In genomic region chr3:132730891-132731580, GRCh38 we compare ENCODE assay signal across 8 cellular contexts. TPM values are rescaled to one million over a fixed set of nuclear protein-coding genes. Genes with fewer than 3 reads are reported as not detected.
DNase-seq lines count a peak whose midpoint lies in the region; ATAC-seq and TF ChIP-seq lines count a peak whose summit lies in the region.

No MANE protein-coding gene starts in this region.

- TF ChIP-seq CTCF in GM10248 (IDR thresholded peaks at IDR 0.05; ENCODE audit: control extremely low read depth, extremely low read depth, low read depth, missing control alignments): peak; percentile 32
- TF ChIP-seq CTCF in fibroblast of pulmonary artery (IDR thresholded peaks at IDR 0.05; ENCODE audit: low read length, missing control alignments): peak; percentile 50

- no peak for ATAC-seq in GM19463 (IDR thresholded peaks at IDR 0.05; ENCODE audit: unreplicated experiment)

- intact Hi-C loops in activated T-helper 1 cell treated with anti-CD3 and anti-CD28 coated beads, Interleukin-12 subunit alpha, Interleukin-12 subunit beta, Interleukin-2, Interleukin-4 antibody, amounts not matched to agents 30 ng/mL and 10 ng/mL and 1 ng/mL, durations not matched to agents 14 hours and 24 hours and 36 hours (cut with micrococcal nuclease): loop anchor here (1.0 kb wide), 1 partner anchor 692 kb away; no protein-coding TSS in a partner anchor

- H3K9me3 Mint-ChIP-seq in activated T-helper 1 cell treated with anti-CD3 and anti-CD28 coated beads, Interleukin-12 subunit alpha, Interleukin-12 subunit beta, Interleukin-2, Interleukin-4 antibody, amounts not matched to agents 30 ng/mL and 10 ng/mL and 1 ng/mL, durations not matched to agents 14 hours and 24 hours and 36 hours: no peaks in the 10 kb centered on the region

- H3K4me1 Mint-ChIP-seq in activated T-helper 1 cell treated with anti-CD3 and anti-CD28 coated beads, Interleukin-12 subunit alpha, Interleukin-12 subunit beta, Interleukin-2, Interleukin-4 antibody, amounts not matched to agents 30 ng/mL and 10 ng/mL and 1 ng/mL, durations not matched to agents 14 hours and 24 hours and 36 hours (ENCODE audit: low read depth): no peaks in the 10 kb centered on the region

- DNase-seq in GM10248 (ENCODE audit: extremely low spot score) (no peak), MV-4-11 (lab: John Stamatoyannopoulos, UW) (peak; percentile 2), SK-N-DZ (ENCODE audit: low spot score) (peak; percentile 80), fibroblast of pulmonary artery (ENCODE audit: low read depth) (peak; percentile 76), retina (peak; percentile 50)
- DNase-seq in activated T-helper 1 cell treated with anti-CD3 and anti-CD28 coated beads, Interleukin-12 subunit alpha, Interleukin-12 subunit beta, Interleukin-2, Interleukin-4 antibody, amounts not matched to agents 30 ng/mL and 10 ng/mL and 1 ng/mL, durations not matched to agents 14 hours and 24 hours and 36 hours (ENCODE audit: low spot score): no peak
- no peak for DNase-seq in stimulated activated CD4-positive, alpha-beta T cell treated with anti-CD3 and anti-CD28 coated beads, Interleukin-4, amount 100 ng/mL, for 4 hours

- H3K36me3 Mint-ChIP-seq in activated T-helper 1 cell treated with anti-CD3 and anti-CD28 coated beads, Interleukin-12 subunit alpha, Interleukin-12 subunit beta, Interleukin-2, Interleukin-4 antibody, amounts not matched to agents 30 ng/mL and 10 ng/mL and 1 ng/mL, durations not matched to agents 14 hours and 24 hours and 36 hours (ENCODE audit: low read depth): no peaks in the 10 kb centered on the region

- no peak overlapping the region for H3K4me3 Mint-ChIP-seq in activated T-helper 1 cell treated with anti-CD3 and anti-CD28 coated beads, Interleukin-12 subunit alpha, Interleukin-12 subunit beta, Interleukin-2, Interleukin-4 antibody, amounts not matched to agents 30 ng/mL and 10 ng/mL and 1 ng/mL, durations not matched to agents 14 hours and 24 hours and 36 hours

- POLR2A ChIA-PET in GM10248 (lab: Yijun Ruan, JAX): no interaction called here

- CTCF ChIA-PET in GM10248 (lab: Yijun Ruan, JAX): interaction anchor here (0.7 to 2.6 kb wide), 19 partner anchors 9 to 1481 kb away, joined by 3 to 9 read pairs (median 4); no protein-coding TSS in a partner anchor

- no peak overlapping the region for H3K4me3 ChIP-seq in fibroblast of pulmonary artery (replicated peaks; ENCODE audit: low read depth, low read length)

- no peak overlapping the region for H3K27ac Mint-ChIP-seq in activated T-helper 1 cell treated with anti-CD3 and anti-CD28 coated beads, Interleukin-12 subunit alpha, Interleukin-12 subunit beta, Interleukin-2, Interleukin-4 antibody, amounts not matched to agents 30 ng/mL and 10 ng/mL and 1 ng/mL, durations not matched to agents 14 hours and 24 hours and 36 hours

- H3K27me3 Mint-ChIP-seq in activated T-helper 1 cell treated with anti-CD3 and anti-CD28 coated beads, Interleukin-12 subunit alpha, Interleukin-12 subunit beta, Interleukin-2, Interleukin-4 antibody, amounts not matched to agents 30 ng/mL and 10 ng/mL and 1 ng/mL, durations not matched to agents 14 hours and 24 hours and 36 hours (ENCODE audit: insufficient read depth): peaks cover 50% of the 10 kb centered on the region

RNA-seq across cellular contexts. Expression of gene NPHP3, which starts 8.8 kb away (rescaled TPM):
- 13.2 and 28.1 TPM in 2 replicates for polyA plus RNA-seq in SK-N-DZ (2014; cell fraction: cytosol; rRNA removed)
- polyA plus RNA-seq in SK-N-DZ (2014; cell fraction: nucleus; rRNA removed): 20.0 and 24.4 TPM in 2 replicates
- 14.4 and 17.0 TPM in 2 replicates for total RNA-seq in activated T-helper 1 cell treated with anti-CD3 and anti-CD28 coated beads, Interleukin-12 subunit alpha, Interleukin-12 subunit beta, Interleukin-2, Interleukin-4 antibody, amounts not matched to agents 30 ng/mL and 10 ng/mL and 1 ng/mL, durations not matched to agents 14 hours and 24 hours and 36 hours

Comparison
In these comparisons a context has a peak if more than half of its experiments do, and no peak if none do; other contexts are left out.
1. DNase-seq: peak in MV-4-11 (single experiment), SK-N-DZ (single experiment), fibroblast of pulmonary artery (single experiment) and retina (single experiment); none in GM10248 (single experiment), activated T-helper 1 cell treated with anti-CD3 and anti-CD28 coated beads, Interleukin-12 subunit alpha, Interleukin-12 subunit beta, Interleukin-2, Interleukin-4 antibody, amounts not matched to agents 30 ng/mL and 10 ng/mL and 1 ng/mL, durations not matched to agents 14 hours and 24 hours and 36 hours (single experiment) and stimulated activated CD4-positive, alpha-beta T cell treated with anti-CD3 and anti-CD28 coated beads, Interleukin-4, amount 100 ng/mL, for 4 hours (0 of 2).